ENCODE assay signal across 7 cellular contexts in the genomic region with DNA sequence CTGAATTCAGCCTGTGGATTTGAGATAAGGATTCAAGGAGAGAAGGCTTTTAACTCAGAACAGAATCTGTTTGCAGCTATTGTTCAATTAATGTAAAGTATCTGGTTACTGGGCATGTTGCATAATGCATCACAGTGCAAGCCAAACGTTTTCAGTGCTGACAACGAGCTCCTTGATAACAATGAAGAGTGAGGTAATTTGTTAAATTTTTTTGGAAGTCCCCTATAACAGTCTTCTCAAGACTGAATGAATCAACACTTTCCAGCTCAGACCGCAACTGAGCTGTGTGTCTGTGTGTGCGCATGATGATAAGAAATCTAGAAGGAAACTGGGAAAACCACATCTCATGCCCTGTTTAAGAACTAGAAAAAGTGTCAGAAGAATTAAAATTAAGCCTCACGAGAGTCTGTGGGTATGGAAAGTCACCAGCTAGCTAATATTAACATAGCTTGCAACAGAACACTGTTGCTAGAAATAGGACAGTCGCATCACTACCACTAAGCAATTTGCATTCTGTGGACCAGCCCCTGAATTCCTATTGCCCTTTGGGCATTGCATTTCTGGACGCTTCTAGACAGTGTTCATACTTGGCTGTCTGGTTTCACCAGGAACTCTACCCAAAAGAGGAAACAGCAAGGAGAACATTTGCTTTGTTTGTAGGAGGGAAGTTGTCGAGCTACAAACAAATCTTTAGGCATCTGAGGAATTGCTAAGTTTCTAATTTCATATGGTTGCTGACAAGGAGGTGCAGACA. TPM values are rescaled to one million over a fixed set of nuclear protein-coding genes. Genes with fewer than 3 reads are reported as not detected.
A peak's percentile ranks its signal among the peaks of the same experiment; 100 is the strongest.
DNase-seq lines count a peak whose midpoint lies in the region; ATAC-seq lines count a peak whose summit lies in the region.

No MANE protein-coding gene starts in this region.

- ATAC-seq in GM18861 (IDR thresholded peaks at IDR 0.05; ENCODE audit: unreplicated experiment) (peak; percentile 65), HG02852 (IDR thresholded peaks at IDR 0.05; ENCODE audit: unreplicated experiment) (peak; percentile 75), left colon (no peak)

- peak; percentile 59 for DNase-seq in NCI-H2029 (lab: John Stamatoyannopoulos, UW)
- DNase-seq in activated CD4-positive, alpha-beta T cell treated with anti-CD3 and anti-CD28 coated beads, Interleukin-2, amount 50 U/mL, for 48 hours, result peak; percentile 45 to 59
- peak; percentile 18 for DNase-seq in fibroblast of the conjunctiva (ENCODE audit: low read depth)
- DNase-seq in stimulated activated CD4-positive, alpha-beta T cell treated with anti-CD3 and anti-CD28 coated beads, Interleukin-12 subunit alpha, Interleukin-12 subunit beta, amount 100 ng/mL, for 24 hours (ENCODE audit: low read depth in 2 of 2), result peak; percentile 22 to 38
- DNase-seq in left colon, result no peak

- intact Hi-C loops in left colon (cut with DNase I, micrococcal nuclease), result no loop called here

RNA-seq across cellular contexts. Expression of a gene that starts 43.7 kb away (rescaled TPM):
- 10 to 100 TPM; 62.8 to 65.7 TPM for total RNA-seq in left colon

Comparison
In these comparisons a context has a peak if more than half of its experiments do, and no peak if none do; other contexts are left out.
1. DNase-seq: peak in NCI-H2029 (single experiment), activated CD4-positive, alpha-beta T cell treated with anti-CD3 and anti-CD28 coated beads, Interleukin-2, amount 50 U/mL, for 48 hours (2 of 2), fibroblast of the conjunctiva (single experiment) and stimulated activated CD4-positive, alpha-beta T cell treated with anti-CD3 and anti-CD28 coated beads, Interleukin-12 subunit alpha, Interleukin-12 subunit beta, amount 100 ng/mL, for 24 hours (2 of 2); none in left colon (0 of 2).